In genomic region chr11:13462928-13463778, GRCh38 we compare ENCODE assay signal across 1 cellular context.
A peak's percentile ranks its signal among the peaks of the same experiment; 100 is the strongest.
TF ChIP-seq lines count a peak whose summit lies in the region.

Gene BTBD10, minus strand, starts transcription at chr11:13463222. Its CDS starts 18,098 bp downstream, at chr11:13445124.

TF ChIP-seq in HepG2, 621 proteins besides CTCF, POLR2A, EP300 and RAD21 (continued from another document and continues in another):
- TF ChIP-seq ZNF318 (CRISPR knock-in tag; IDR thresholded peaks at IDR 0.05) = no peak
- 0 out of 2 replicates have a peak, but pooled peaks have one; percentile 43 for TF ChIP-seq PHF21A (CRISPR knock-in tag; IDR thresholded peaks at IDR 0.05)
- TF ChIP-seq ZNF670 (CRISPR knock-in tag; IDR thresholded peaks at IDR 0.05; ENCODE audit: borderline replicate concordance) = no peak
- TF ChIP-seq GMEB1 (CRISPR knock-in tag; IDR thresholded peaks at IDR 0.05; ENCODE audit: borderline replicate concordance) = peak; percentile 59
- TF ChIP-seq ZSCAN20 (CRISPR knock-in tag; IDR thresholded peaks at IDR 0.05; ENCODE audit: borderline replicate concordance) = no peak
- 0 out of 2 replicates have a peak, but pooled peaks have one; percentile 37 for TF ChIP-seq PPARG (CRISPR knock-in tag; conservative IDR thresholded peaks at IDR 0.05)
- TF ChIP-seq ZFP37 (CRISPR knock-in tag; IDR thresholded peaks at IDR 0.05; ENCODE audit: borderline replicate concordance) = no peak
- TF ChIP-seq CSRNP1 (CRISPR knock-in tag; IDR thresholded peaks at IDR 0.05) = no peak
- no peak for TF ChIP-seq SATB2 (CRISPR knock-in tag; IDR thresholded peaks at IDR 0.05)
- peak; percentile 57; the same call in 1 of the 2 replicates for TF ChIP-seq ARID5B (CRISPR knock-in tag; IDR thresholded peaks at IDR 0.05)
- peak in 1 of 2 experiments; percentile 98; a peak in 2 of 4 replicates for TF ChIP-seq KLF16 (CRISPR knock-in tag; IDR thresholded peaks at IDR 0.05)
- no peak for TF ChIP-seq TCF12 (IDR thresholded peaks at IDR 0.05)
- TF ChIP-seq TCF12 (CRISPR knock-in tag; IDR thresholded peaks at IDR 0.05) = no peak
- TF ChIP-seq HNRNPK (IDR thresholded peaks at IDR 0.05; ENCODE audit: low read depth, low read length, poor library complexity, severe bottlenecking) = no peak
- no peak for TF ChIP-seq PTBP1 (IDR thresholded peaks at IDR 0.05; ENCODE audit: low read depth, low read length, poor library complexity, severe bottlenecking)
- TF ChIP-seq MTA1 (CRISPR knock-in tag; IDR thresholded peaks at IDR 0.05; ENCODE audit: borderline replicate concordance) = peak; percentile 80
- peak; percentile 86 for TF ChIP-seq ZNF274 (CRISPR knock-in tag; IDR thresholded peaks at IDR 0.05)
- TF ChIP-seq ETS1 (CRISPR knock-in tag; IDR thresholded peaks at IDR 0.05) = no peak; the same call in 1 of the 2 replicates
- peak; percentile 73; the same call in 1 of the 2 replicates for TF ChIP-seq ZNF558 (CRISPR knock-in tag; IDR thresholded peaks at IDR 0.05; ENCODE audit: borderline replicate concordance)
- TF ChIP-seq POLR2G (IDR thresholded peaks at IDR 0.05; ENCODE audit: low read depth, low read length) = peak; percentile 97
- no peak for TF ChIP-seq ZNF382 (CRISPR knock-in tag; IDR thresholded peaks at IDR 0.05; ENCODE audit: borderline replicate concordance)
- no peak for TF ChIP-seq MLLT10 (CRISPR knock-in tag; IDR thresholded peaks at IDR 0.05)
- TF ChIP-seq PHF5A (CRISPR knock-in tag; IDR thresholded peaks at IDR 0.05; ENCODE audit: low read depth, unreplicated experiment) = no peak
- TF ChIP-seq ZBTB39 (CRISPR knock-in tag; IDR thresholded peaks at IDR 0.05) = no peak
- TF ChIP-seq ZNF510 (CRISPR knock-in tag; IDR thresholded peaks at IDR 0.05; ENCODE audit: low read depth) = no peak
- peak; percentile 98 for TF ChIP-seq ZMYM4 (CRISPR knock-in tag; IDR thresholded peaks at IDR 0.05)
- TF ChIP-seq TEF (CRISPR knock-in tag; IDR thresholded peaks at IDR 0.05) = no peak
- peak; percentile 79; the same call in 1 of the 2 replicates for TF ChIP-seq SIN3A (IDR thresholded peaks at IDR 0.05; ENCODE audit: borderline replicate concordance, low read depth, low read length)
- 0 out of 2 replicates have a peak, but pooled peaks have one; percentile 22 for TF ChIP-seq TFE3 (CRISPR knock-in tag; IDR thresholded peaks at IDR 0.05)
- TF ChIP-seq GRHL1 (CRISPR knock-in tag; conservative IDR thresholded peaks at IDR 0.05) = no peak
- no peak for TF ChIP-seq ZKSCAN5 (CRISPR knock-in tag; IDR thresholded peaks at IDR 0.05)
- TF ChIP-seq ZNF343 (CRISPR knock-in tag; IDR thresholded peaks at IDR 0.05) = 0 out of 2 replicates have a peak, but pooled peaks have one; percentile 44
- TF ChIP-seq IRF2 (CRISPR knock-in tag; IDR thresholded peaks at IDR 0.05) = peak; percentile 84
